In the genomic region with DNA sequence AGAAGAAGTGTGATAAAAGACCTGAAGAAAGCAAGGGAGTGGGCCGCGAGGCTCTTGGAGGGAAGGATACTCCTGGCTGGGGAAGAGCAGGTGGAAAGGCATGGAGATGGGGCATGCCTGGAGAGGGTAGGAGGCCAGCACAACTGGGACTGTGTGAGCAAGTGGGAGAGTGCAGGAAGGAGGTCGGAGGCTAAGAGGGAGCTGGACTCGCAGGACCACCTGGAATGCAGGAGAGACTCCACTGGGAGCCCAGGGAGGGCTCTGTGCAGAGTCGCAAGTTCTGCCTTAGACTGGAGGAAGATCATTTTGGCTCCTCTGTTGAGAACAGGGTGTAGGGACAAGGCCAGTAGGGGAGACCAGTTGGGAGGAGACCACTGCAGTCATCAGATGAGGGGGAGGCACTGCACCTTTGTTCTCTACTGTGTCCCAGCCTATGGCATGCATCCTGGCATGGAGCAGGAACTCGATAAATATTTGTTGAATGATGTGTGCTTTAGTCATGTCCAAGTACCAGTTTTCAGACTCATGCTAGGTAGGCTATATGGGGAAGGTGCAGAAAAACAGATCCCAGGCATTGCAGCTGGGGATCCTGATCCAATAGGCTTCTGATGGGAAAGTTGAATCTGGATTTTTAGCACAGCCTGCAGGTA, we compare ENCODE assay signal across 18 cellular contexts. TPM values are rescaled to one million over a fixed set of nuclear protein-coding genes. Genes with fewer than 3 reads are reported as not detected.
DNase-seq lines count a peak whose midpoint lies in the region; ATAC-seq, FAIRE-seq and TF ChIP-seq lines count a peak whose summit lies in the region.
"Had no signal": no experiment of that assay in that cellular context is flagged by ENCODE, and none has a peak within 500 bp of the region (broad histone marks: within the 10 kb centered on the region; RNA-seq: fewer than 3 reads in every experiment).

No MANE protein-coding gene starts in this region.

- no peak overlapping the region for H3K9ac ChIP-seq in SK-N-SH
- no peak overlapping the region for H3K9ac ChIP-seq in endothelial cell of umbilical vein (replicated peaks; ENCODE audit: extremely low read depth, insufficient read depth, low read length)

- POLR2A ChIA-PET in SK-N-SH (lab: Yijun Ruan, JAX), result no interaction called here
- POLR2A ChIA-PET in endothelial cell of umbilical vein (lab: Charles Lee), result no interaction called here

- H3K27ac ChIP-seq in SK-N-SH (ENCODE audit: low read depth in 2 of 2, low read length in 1 of 2), result no peak overlapping the region
- H3K27ac ChIP-seq in endothelial cell of umbilical vein (ENCODE audit: insufficient read depth, low read depth, low read length), result peak overlapping the region; percentile 90
- H3K27ac ChIP-seq: 22Rv1 had no signal

- H3K9me1 ChIP-seq in endothelial cell of umbilical vein (replicated peaks; ENCODE audit: control insufficient read depth, extremely low read depth, insufficient read depth, low read length), result no peaks in the 10 kb centered on the region

- TF ChIP-seq POLR2A in endothelial cell of umbilical vein (IDR thresholded peaks at IDR 0.05; ENCODE audit: low read depth, low read length), result peak; percentile 19

- H3K4me3 ChIP-seq in SK-N-SH (ENCODE audit: low read depth in 2 of 2, low read length in 1 of 2) (no peak overlapping the region), endothelial cell of umbilical vein (replicated peaks in 1 of 3; ENCODE audit: insufficient read depth in 1 of 3, low read depth in 1 of 3, low read length in 3 of 3) (no peak overlapping the region)

- no peak overlapping the region for H2AFZ ChIP-seq in SK-N-SH (ENCODE audit: low read depth)
- no peak overlapping the region for H2AFZ ChIP-seq in endothelial cell of umbilical vein (ENCODE audit: low read depth, low read length)

- no peaks in the 10 kb centered on the region for H3K27me3 Mint-ChIP-seq in type B pancreatic cell

- TF ChIP-seq CTCF in SK-N-SH (IDR thresholded peaks at IDR 0.05), result no peak
- TF ChIP-seq CTCF in endothelial cell of umbilical vein (IDR thresholded peaks at IDR 0.05; ENCODE audit: extremely low read depth in 1 of 2, insufficient read depth in 1 of 2, low read depth in 1 of 2, low read length in 2 of 2), result no peak
- no peak for TF ChIP-seq CTCF in type B pancreatic cell (conservative IDR thresholded peaks at IDR 0.05)
- no peak for TF ChIP-seq CTCF in GM20000 (IDR thresholded peaks at IDR 0.05; ENCODE audit: extremely low read depth, missing control alignments)

- H3K79me2 ChIP-seq in SK-N-SH (ENCODE audit: insufficient read depth) (no peaks in the 10 kb centered on the region), endothelial cell of umbilical vein (ENCODE audit: control insufficient read depth, insufficient read depth, low read length) (no peaks in the 10 kb centered on the region)

- peak; percentile 91 for FAIRE-seq in endothelial cell of umbilical vein (lab: Jason Lieb, UNC)
- FAIRE-seq: colon, GM12892 had no signal

- H3K9me3 Mint-ChIP-seq in type B pancreatic cell, result no peaks in the 10 kb centered on the region

- DNase-seq in SK-N-SH (no peak), RPMI7951 (ENCODE audit: low read depth) (peak; percentile 33), endothelial cell of umbilical vein (ENCODE audit: low read depth, low spot score) (no peak), type B pancreatic cell (ENCODE audit: extremely low spot score, unreplicated experiment) (peak; percentile 49), NCI-H446 (lab: John Stamatoyannopoulos, UW) (no peak), GM20000 (ENCODE audit: low spot score) (no peak)
- DNase-seq: hippocampal formation, left cardiac atrium, MV-4-11, NCI-H2107, NCI-H82, Right ventricle myocardium superior had no signal

- no peaks in the 10 kb centered on the region for H3K9me2 ChIP-seq in SK-N-SH

- no TSS peak for BruUV-seq in endothelial cell of umbilical vein (replicated peaks; lab: Mats Ljungman, UMichigan)

- H3K27me3 ChIP-seq in SK-N-SH (ENCODE audit: insufficient read depth) (no peaks in the 10 kb centered on the region), endothelial cell of umbilical vein (ENCODE audit: control insufficient read depth in 2 of 2, insufficient read depth in 2 of 2, low read length in 2 of 2) (no peaks in the 10 kb centered on the region)

- H3K4me1 ChIP-seq in SK-N-SH (ENCODE audit: control insufficient read depth in 1 of 2, insufficient read depth in 2 of 2, low read depth in 1 of 2, low read length in 1 of 2) (0 out of 4 replicates have a peak, but pooled peaks cover 0 to 4% of the 10 kb centered on the region in 2 experiments), endothelial cell of umbilical vein (ENCODE audit: control insufficient read depth, extremely low read depth, insufficient read depth, low read length) (peaks cover 35% of the 10 kb centered on the region)

- H3K4me2 ChIP-seq in SK-N-SH, result no peak overlapping the region
- peak overlapping the region; percentile 14 for H3K4me2 ChIP-seq in endothelial cell of umbilical vein (ENCODE audit: insufficient read depth, low read length)

- H3K36me3 Mint-ChIP-seq in type B pancreatic cell, result no peaks in the 10 kb centered on the region

- no peak for TF ChIP-seq EP300 in SK-N-SH (IDR thresholded peaks at IDR 0.05; ENCODE audit: borderline replicate concordance in 1 of 2, low read depth in 1 of 2, low read length in 1 of 2)

- H3K4me1 Mint-ChIP-seq in type B pancreatic cell (ENCODE audit: unreplicated experiment), result peaks cover 6% of the 10 kb centered on the region

- TF ChIP-seq RAD21 in SK-N-SH (IDR thresholded peaks at IDR 0.05; ENCODE audit: low read length), result no peak

- H4K20me1 ChIP-seq in SK-N-SH (ENCODE audit: insufficient read depth) (no peaks in the 10 kb centered on the region), endothelial cell of umbilical vein (replicated peaks; ENCODE audit: control insufficient read depth, extremely low read depth, insufficient read depth, low read length) (no peaks in the 10 kb centered on the region)

- CTCF ChIA-PET in SK-N-SH (lab: Yijun Ruan, JAX) (interaction anchor here (17.3 kb wide), 1 partner anchor 64 kb away, joined by 446 read pairs; no protein-coding TSS in a partner anchor), endothelial cell of umbilical vein (lab: Charles Lee) (interaction anchor here (10.4 kb wide), 1 partner anchor 66 kb away, joined by 442 read pairs; no protein-coding TSS in a partner anchor)

- H3K36me3 ChIP-seq in SK-N-SH (replicated peaks in 1 of 2; ENCODE audit: control insufficient read depth in 1 of 2, insufficient read depth in 2 of 2, low read length in 1 of 2) (no peaks in the 10 kb centered on the region), endothelial cell of umbilical vein (ENCODE audit: control insufficient read depth in 2 of 2, extremely low read depth in 1 of 2, insufficient read depth in 2 of 2, low read length in 2 of 2) (no peaks in the 10 kb centered on the region)

- intact Hi-C loops in endothelial cell of umbilical vein (cut with micrococcal nuclease), result loop anchor here (5.0 to 10.0 kb wide), 3 partner anchors 261 to 649 kb away; no protein-coding TSS in a partner anchor

- no peak overlapping the region for H3K27ac Mint-ChIP-seq in type B pancreatic cell

- H3K4me3 Mint-ChIP-seq in type B pancreatic cell, result no peak overlapping the region

- ATAC-seq in SK-N-SH treated with all-trans-retinoic acid at 6 μM for 48 hours (no peak), GM19351 (IDR thresholded peaks at IDR 0.05; ENCODE audit: unreplicated experiment) (no peak)
- ATAC-seq: left cardiac atrium had no signal

- dilution Hi-C loops in endothelial cell of umbilical vein (cut with MboI; ENCODE audit: extremely low pct_ligation_motif_present, low sequenced_read_pairs), result no loop called here

- WGBS in SK-N-SH (ENCODE audit: low lambda C conversion rate), result 83% methylated on average over 6 of the region's 6 CpGs

- no peaks in the 10 kb centered on the region for H3K9me3 ChIP-seq in SK-N-SH
- H3K9me3 ChIP-seq in endothelial cell of umbilical vein (replicated peaks; ENCODE audit: control insufficient read depth, insufficient read depth, low read length), result no peaks in the 10 kb centered on the region

- no peaks in the 10 kb centered on the region for H3F3A ChIP-seq in SK-N-SH (replicated peaks; ENCODE audit: insufficient read depth)

TF ChIP-seq in SK-N-SH treated with all-trans-retinoic acid at 6 μM for 48 hours, 23 proteins besides CTCF, POLR2A, EP300 and RAD21 (continues in another document):
- TF ChIP-seq RARB (CRISPR knock-in tag; IDR thresholded peaks at IDR 0.05) (no peak), ZC3H10 (CRISPR knock-in tag; IDR thresholded peaks at IDR 0.05) (no peak)

TF ChIP-seq in endothelial cell of umbilical vein, 7 proteins besides CTCF, POLR2A, EP300 and RAD21 (continues in another document):
- TF ChIP-seq FOS (IDR thresholded peaks at IDR 0.05; ENCODE audit: borderline replicate concordance, insufficient read depth, low read length), result peak; percentile 45

RNA-seq across cellular contexts. Expression of gene FAM107A, which starts 13.7 kb away (rescaled TPM):
- polyA plus RNA-seq in SK-N-SH (2012; rRNA removed), result 0.02 TPM in 1 of 2 replicates, not detected in the other
- 0.01 and 0.04 TPM in 2 replicates for polyA plus RNA-seq in SK-N-SH (2012; cell fraction: cytosol; rRNA removed)
- 0.02 and 0.04 TPM in 2 replicates for polyA plus RNA-seq in SK-N-SH (2012; cell fraction: nucleus; rRNA removed)
- total RNA-seq in RPMI7951 (2014; rRNA removed; shearing (Covaris generic)), result not detected in 2 replicates
- total RNA-seq in endothelial cell of umbilical vein, result 8.2 and 10.7 TPM in 2 replicates
- 4.8 and 5.7 TPM in 2 replicates for polyA plus RNA-seq in endothelial cell of umbilical vein
- 6.3 and 6.4 TPM in 2 replicates for polyA plus RNA-seq in endothelial cell of umbilical vein (2011; cell fraction: cytosol; rRNA removed)
- polyA plus RNA-seq in endothelial cell of umbilical vein (2011; cell fraction: nucleus; rRNA removed), result 8.0 and 8.5 TPM in 2 replicates
- 2.2 and 8.5 TPM in 2 replicates for polyA plus RNA-seq in endothelial cell of umbilical vein (2012)
- polyA minus RNA-seq in endothelial cell of umbilical vein, result 2.9 and 4.0 TPM in 2 replicates
- not detected for polyA minus RNA-seq in endothelial cell of umbilical vein (2011; cell fraction: cytosol; rRNA and poly(A)+ RNA removed)
- 3.0 and 3.4 TPM in 2 replicates for polyA minus RNA-seq in endothelial cell of umbilical vein (2011; cell fraction: nucleus; rRNA and poly(A)+ RNA removed)
- total RNA-seq in type B pancreatic cell (ENCODE audit: low replicate concordance), result 2.9 and 4.5 TPM in 2 replicates
- total RNA-seq: G401 had no signal

RNA-seq across cellular contexts. Expression of gene ACOX2, which starts 26.5 kb away (rescaled TPM):
- 7.1 and 9.0 TPM in 2 replicates for polyA plus RNA-seq in SK-N-SH (2012; rRNA removed)
- 3.2 and 4.4 TPM in 2 replicates for polyA plus RNA-seq in SK-N-SH (2012; cell fraction: cytosol; rRNA removed)
- 23.4 and 25.4 TPM in 2 replicates for polyA plus RNA-seq in SK-N-SH (2012; cell fraction: nucleus; rRNA removed)
- total RNA-seq in RPMI7951 (2014; rRNA removed; shearing (Covaris generic)), result 5.3 and 8.1 TPM in 2 replicates
- total RNA-seq in endothelial cell of umbilical vein, result 1.5 and 2.1 TPM in 2 replicates
- polyA plus RNA-seq in endothelial cell of umbilical vein, result 10.5 and 10.7 TPM in 2 replicates
- 3.6 and 3.8 TPM in 2 replicates for polyA plus RNA-seq in endothelial cell of umbilical vein (2011; cell fraction: cytosol; rRNA removed)
- 61.1 and 77.6 TPM in 2 replicates for polyA plus RNA-seq in endothelial cell of umbilical vein (2011; cell fraction: nucleus; rRNA removed)
- 1.5 TPM in 2 replicates for polyA plus RNA-seq in endothelial cell of umbilical vein (2012)
- polyA minus RNA-seq in endothelial cell of umbilical vein, result 10.1 and 16.8 TPM in 2 replicates
- polyA minus RNA-seq in endothelial cell of umbilical vein (2011; cell fraction: cytosol; rRNA and poly(A)+ RNA removed), result not detected
- polyA minus RNA-seq in endothelial cell of umbilical vein (2011; cell fraction: nucleus; rRNA and poly(A)+ RNA removed), result 11.1 and 12.7 TPM in 2 replicates
- 5.6 and 6.9 TPM in 2 replicates for total RNA-seq in type B pancreatic cell (ENCODE audit: low replicate concordance)

Comparison
In these comparisons a context has a peak if more than half of its experiments do, and no peak if none do; other contexts are left out.
1. DNase-seq: peak in RPMI7951 (single experiment) and type B pancreatic cell (single experiment); none in SK-N-SH (single experiment), endothelial cell of umbilical vein (single experiment), NCI-H446 (0 of 2) and GM20000 (single experiment).